9 cellular contexts compared by ENCODE assay signal in the genomic region with DNA sequence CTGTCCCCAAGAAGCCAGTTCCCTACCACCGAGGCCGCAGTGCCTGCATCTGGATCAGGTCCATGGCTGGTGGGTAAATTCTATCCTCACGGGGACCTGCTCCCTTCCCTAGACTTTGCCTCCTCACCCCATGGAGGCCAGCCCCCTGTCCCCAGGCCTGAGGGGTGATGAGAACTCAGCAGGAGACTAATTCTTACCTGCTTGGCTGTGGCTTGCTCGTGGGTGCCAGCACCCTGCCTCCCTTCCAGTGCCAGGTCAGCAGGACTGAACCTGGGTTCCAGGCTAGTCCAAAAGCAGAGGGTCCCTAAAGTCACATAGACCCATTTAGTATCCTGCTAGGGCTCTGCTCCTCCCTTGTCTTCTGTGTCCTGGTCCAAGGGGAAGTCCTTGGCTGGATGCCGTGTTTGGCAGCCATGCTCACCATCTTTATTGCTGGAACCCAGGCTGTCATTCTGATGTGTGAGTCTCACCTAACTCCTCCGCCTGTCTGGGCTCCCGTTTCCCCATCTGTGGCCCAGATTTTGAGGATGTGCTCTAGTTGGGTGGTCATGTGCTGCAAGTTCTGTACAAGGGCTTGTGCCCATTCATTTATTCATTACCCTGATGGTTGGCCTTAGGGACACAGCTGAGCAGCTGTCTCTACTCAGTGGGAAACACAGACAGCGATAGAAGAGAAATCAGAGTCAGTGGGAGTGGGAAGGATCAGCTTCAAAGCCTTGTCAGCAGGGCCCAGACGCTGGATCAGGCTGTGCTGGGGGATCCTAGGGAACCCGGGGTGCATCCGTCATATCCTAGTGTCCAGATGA. TPM values are rescaled to one million over a fixed set of nuclear protein-coding genes. Genes with fewer than 3 reads are reported as not detected.
DNase-seq lines count a peak whose midpoint lies in the region; ATAC-seq and TF ChIP-seq lines count a peak whose summit lies in the region.
"Had no signal": no experiment of that assay in that cellular context is flagged by ENCODE, and none has a peak within 500 bp of the region (broad histone marks: within the 10 kb centered on the region; RNA-seq: fewer than 3 reads in every experiment).

No MANE protein-coding gene starts in this region.

- peaks cover 0 to 39% (median 2%) of the 10 kb centered on the region in 3 donors for H3K4me1 ChIP-seq in gastroesophageal sphincter

- H3K9me3 ChIP-seq in AG04450 (ENCODE audit: control insufficient read depth, insufficient read depth, low read length): peaks cover 3% of the 10 kb centered on the region; the same call in 1 of the 2 replicates
- no peaks in the 10 kb centered on the region for H3K9me3 ChIP-seq in gastroesophageal sphincter

- CTCF ChIA-PET in AG04450 (lab: Charles Lee): no interaction called here
- CTCF ChIA-PET in activated CD4-positive, alpha-beta memory T cell treated with anti-CD3 and anti-CD28 coated beads for 36 hours (lab: Charles Lee): no interaction called here

- TF ChIP-seq POLR2A in gastroesophageal sphincter (IDR thresholded peaks at IDR 0.05): no peak

- H3K27ac ChIP-seq in AG04450 (ENCODE audit: low read depth, low read length) (no peak overlapping the region), gastroesophageal sphincter (peak overlapping the region; percentile 68 to 92 (median 90))

- ATAC-seq in gastroesophageal sphincter (no peak), omental fat pad (ENCODE audit: low FRiP score) (peak; percentile 11), HG03354 (IDR thresholded peaks at IDR 0.05; ENCODE audit: poor library complexity, severe bottlenecking, unreplicated experiment) (no peak)
- no peak for ATAC-seq in activated CD4-positive, CD25-positive, alpha-beta regulatory T cell treated with anti-CD3 and anti-CD28 coated beads, Interleukin-2, amount 50 U/mL, for 24 hours

- TF ChIP-seq EP300 in gastroesophageal sphincter (IDR thresholded peaks at IDR 0.05): no peak

- no peaks in the 10 kb centered on the region for H3K9me3 Mint-ChIP-seq in activated CD4-positive, alpha-beta memory T cell treated with anti-CD3 and anti-CD28 coated beads for 36 hours

- POLR2A ChIA-PET in AG04450 (lab: Yijun Ruan, JAX): interaction anchor here (0.9 to 1.4 kb wide), 3 partner anchors 63 to 175 kb away, joined by 3 to 4 read pairs (median 4); a partner anchor contains a TSS
- POLR2A ChIA-PET in activated CD4-positive, alpha-beta memory T cell treated with anti-CD3 and anti-CD28 coated beads for 36 hours (lab: Charles Lee): interaction anchor here (1.8 kb wide), 1 partner anchor 24 kb away, joined by 7 read pairs; a partner anchor contains a TSS

- peaks cover 2% of the 10 kb centered on the region for H3K36me3 Mint-ChIP-seq in activated CD4-positive, alpha-beta memory T cell treated with anti-CD3 and anti-CD28 coated beads for 36 hours

- peak overlapping the region; percentile 81 for H3K4me3 Mint-ChIP-seq in activated CD4-positive, alpha-beta memory T cell treated with anti-CD3 and anti-CD28 coated beads for 36 hours

- peak overlapping the region; percentile 52 for H3K27ac Mint-ChIP-seq in activated CD4-positive, alpha-beta memory T cell treated with anti-CD3 and anti-CD28 coated beads for 36 hours

- TF ChIP-seq CTCF in AG04450 (IDR thresholded peaks at IDR 0.05; ENCODE audit: low read depth, low read length) (no peak), gastroesophageal sphincter (IDR thresholded peaks at IDR 0.05) (no peak), omental fat pad (IDR thresholded peaks at IDR 0.05) (no peak)

- no peaks in the 10 kb centered on the region for H3K27me3 Mint-ChIP-seq in activated CD4-positive, alpha-beta memory T cell treated with anti-CD3 and anti-CD28 coated beads for 36 hours

- DNase-seq in AG04450 (ENCODE audit: low read depth, low spot score) (no peak), H7 (no peak), omental fat pad (ENCODE audit: low spot score) (no peak), SHP77 (lab: John Stamatoyannopoulos, UW) (no peak)
- DNase-seq in activated CD4-positive, alpha-beta memory T cell treated with anti-CD3 and anti-CD28 coated beads for 36 hours: peak; percentile 13

- WGBS in gastroesophageal sphincter (ENCODE audit: low coverage in 1 of 2), 2 donors: 20 to 31% methylated on average over 5 to 7 of the region's 11 CpGs

- H3K36me3 ChIP-seq in H7 (replicated peaks; ENCODE audit: control insufficient read depth, insufficient read depth, low read length) (0 out of 2 replicates have a peak, but pooled peaks cover 1% of the 10 kb centered on the region), gastroesophageal sphincter (peaks cover 0 to 7% of the 10 kb centered on the region in 2 donors)

- peaks cover 13% of the 10 kb centered on the region for H3K4me1 Mint-ChIP-seq in activated CD4-positive, alpha-beta memory T cell treated with anti-CD3 and anti-CD28 coated beads for 36 hours (ENCODE audit: low read depth)

- peaks cover 2% of the 10 kb centered on the region for H3K27me3 ChIP-seq in AG04450 (ENCODE audit: control insufficient read depth, insufficient read depth, low read length)
- H3K27me3 ChIP-seq in H7 (ENCODE audit: control insufficient read depth, insufficient read depth, low read length): no peaks in the 10 kb centered on the region
- H3K27me3 ChIP-seq in gastroesophageal sphincter: peaks cover 1% of the 10 kb centered on the region

- intact Hi-C loops in activated CD4-positive, alpha-beta memory T cell treated with anti-CD3 and anti-CD28 coated beads for 36 hours (cut with micrococcal nuclease): loop anchor here (2.0 kb wide), 3 partner anchors 137 to 381 kb away; a partner anchor contains a TSS

- H3K4me3 ChIP-seq in AG04450 (ENCODE audit: low read depth, low read length) (peak overlapping the region; percentile 92), H7 (ENCODE audit: insufficient read depth, low read depth, low read length) (peak overlapping the region; percentile 82), gastroesophageal sphincter (peak overlapping the region; percentile 67 to 89)

RNA-seq across cellular contexts. Expression of a gene that starts 0.9 kb away (rescaled TPM):
- 16.0 and 32.7 TPM in 2 replicates for polyA plus RNA-seq in AG04450 (2011; rRNA removed)
- polyA minus RNA-seq in AG04450 (2011; rRNA and poly(A)+ RNA removed): 22.7 and 35.5 TPM in 2 replicates
- 12.6 and 12.7 TPM in 2 replicates for total RNA-seq in H7 (2014; rRNA removed; shearing (Covaris generic))
- 10 to 100 TPM; 18.3 to 18.8 TPM for total RNA-seq in activated CD4-positive, alpha-beta memory T cell treated with anti-CD3 and anti-CD28 coated beads for 36 hours
- total RNA-seq in gastroesophageal sphincter (10 to 100 TPM; 23.1 to 54.4 (median 31.3) TPM), omental fat pad (10 to 100 TPM; 26.4 to 50.2 (median 36.2) TPM)

RNA-seq across cellular contexts. Expression of a gene that starts 24.4 kb away (rescaled TPM):
- 12.1 and 17.2 TPM in 2 replicates for polyA plus RNA-seq in AG04450 (2011; rRNA removed)
- 15.2 and 25.5 TPM in 2 replicates for polyA minus RNA-seq in AG04450 (2011; rRNA and poly(A)+ RNA removed)
- total RNA-seq in H7 (2014; rRNA removed; shearing (Covaris generic)): 10.7 and 16.7 TPM in 2 replicates
- total RNA-seq in activated CD4-positive, alpha-beta memory T cell treated with anti-CD3 and anti-CD28 coated beads for 36 hours: 10 to 100 TPM; 21.5 to 22.0 TPM
- total RNA-seq in gastroesophageal sphincter: 10 to 100 TPM; 20.9 to 44.2 (median 29.8) TPM
- total RNA-seq in omental fat pad: 10 to 100 TPM; 22.7 to 59.3 (median 41.3) TPM

RNA-seq across cellular contexts. Expression of a gene that starts 44.4 kb away (rescaled TPM):
- not detected in 2 replicates for polyA plus RNA-seq in AG04450 (2011; rRNA removed)
- polyA minus RNA-seq in AG04450 (2011; rRNA and poly(A)+ RNA removed): not detected in 2 replicates
- total RNA-seq in H7 (2014; rRNA removed; shearing (Covaris generic)): 0.33 and 0.66 TPM in 2 replicates
- not detected for total RNA-seq in activated CD4-positive, alpha-beta memory T cell treated with anti-CD3 and anti-CD28 coated beads for 36 hours
- total RNA-seq in gastroesophageal sphincter (1 to 10 TPM in 1 of 4 donors, under 1 TPM in 1, not detected in 2; 0.39 to 5.5 TPM), omental fat pad (10 to 100 TPM in 1 of 4 donors, 1 to 10 TPM in 2, under 1 TPM in 1; 0.63 to 52.1 (median 3.3) TPM)
- total RNA-seq: pulmonary artery endothelial cell had no signal
